Comparison of ENCODE assay signal across 8 cellular contexts in the genomic region with DNA sequence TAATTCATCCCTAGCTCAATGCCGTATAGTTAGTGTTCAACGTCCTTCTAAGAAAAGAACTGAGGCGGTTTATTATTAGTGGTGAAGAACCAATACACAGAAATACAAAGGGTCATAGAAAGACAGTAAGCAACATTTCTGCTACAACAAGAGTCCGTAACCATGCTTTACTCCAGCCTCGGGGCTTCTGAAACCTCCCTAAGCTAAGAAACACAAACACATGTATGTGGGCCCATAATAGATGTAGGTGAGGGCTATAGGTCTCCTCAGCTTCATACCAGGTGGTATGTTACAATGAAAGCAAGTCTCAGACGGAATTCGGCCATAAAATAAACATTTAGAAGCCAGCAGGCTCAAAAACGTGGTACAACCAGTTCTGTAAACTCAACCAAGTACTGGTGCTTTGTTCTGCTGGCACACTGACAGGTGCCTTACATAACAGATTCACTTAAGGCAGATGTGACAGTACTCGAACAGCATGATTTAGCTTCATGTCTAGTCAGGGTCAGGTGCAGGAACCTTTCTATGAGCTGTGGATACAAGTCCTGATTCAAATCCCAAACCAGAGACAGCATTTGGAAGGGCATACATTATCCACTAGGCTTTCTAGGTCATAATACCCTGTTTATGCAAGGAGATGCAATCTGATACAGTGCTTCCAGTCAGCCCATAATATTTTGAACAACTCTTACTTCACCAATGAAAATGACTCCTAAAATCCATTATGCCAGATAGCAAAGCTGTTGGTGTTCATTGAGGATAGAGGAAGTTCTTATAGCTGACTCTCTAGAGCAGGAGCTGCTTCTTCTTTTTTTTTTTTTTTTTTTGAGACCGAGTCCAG.
DNase-seq lines count a peak whose midpoint lies in the region; TF ChIP-seq lines count a peak whose summit lies in the region.

No MANE protein-coding gene starts in this region.

- DNase-seq in LNCaP clone FGC (ENCODE audit: low read depth) (peak; percentile 89), RPMI8226 (peak; percentile 71), right atrium auricular region (ENCODE audit: low spot score) (peak; percentile 59), stomach (peak; percentile 90), NCI-H128 (lab: John Stamatoyannopoulos, UW; ENCODE audit: unreplicated experiment) (no peak), occipital lobe (lab: John Stamatoyannopoulos, UW) (no peak)
- no peak for DNase-seq in activated CD4-positive, alpha-beta T cell treated with anti-CD3 and anti-CD28 coated beads for 4 hours
- DNase-seq in stimulated activated CD4-positive, alpha-beta T cell treated with anti-CD3 and anti-CD28 coated beads, Interleukin-4, amount 100 ng/mL, for 4 hours: no peak

- H3K9me3 ChIP-seq in right atrium auricular region: no peaks in the 10 kb centered on the region
- H3K9me3 ChIP-seq in stomach: no peaks in the 10 kb centered on the region

- TF ChIP-seq POLR2A in stomach (IDR thresholded peaks at IDR 0.05): no peak

- H3K36me3 ChIP-seq in right atrium auricular region (no peaks in the 10 kb centered on the region), stomach (no peaks in the 10 kb centered on the region)

- H3K27me3 ChIP-seq in right atrium auricular region (no peaks in the 10 kb centered on the region), stomach (no peaks in the 10 kb centered on the region)

- intact Hi-C loops in stomach (cut with DNase I; ENCODE audit: low total_unique reads): no loop called here

- H3K4me1 ChIP-seq in right atrium auricular region: peaks cover 0 to 14% of the 10 kb centered on the region in 2 donors
- peaks cover 40 to 86% (median 44%) of the 10 kb centered on the region in 4 donors for H3K4me1 ChIP-seq in stomach

- H3K27ac ChIP-seq in right atrium auricular region (peak overlapping the region; percentile 70 to 72), stomach (peak overlapping the region; percentile 77 to 92 (median 87))

- H3K4me3 ChIP-seq in LNCaP clone FGC (ENCODE audit: low read depth, low read length): no peak overlapping the region
- no peak overlapping the region for H3K4me3 ChIP-seq in right atrium auricular region
- no peak overlapping the region for H3K4me3 ChIP-seq in stomach

- no peak for TF ChIP-seq EP300 in stomach (IDR thresholded peaks at IDR 0.05)

- TF ChIP-seq CTCF in LNCaP clone FGC (IDR thresholded peaks at IDR 0.05; ENCODE audit: control insufficient read depth, extremely low read depth, insufficient read depth) (no peak), right atrium auricular region (IDR thresholded peaks at IDR 0.05) (no peak), stomach (IDR thresholded peaks at IDR 0.05) (no peak)

- 22 to 36% (median 25%) methylated on average over 9 to 10 of the region's 10 CpGs for WGBS in stomach, 5 donors

Comparison
In these comparisons a context has a peak if more than half of its experiments do, and no peak if none do; other contexts are left out.
1. DNase-seq: peak in LNCaP clone FGC (single experiment), RPMI8226 (single experiment), right atrium auricular region (single experiment) and stomach (single experiment); none in activated CD4-positive, alpha-beta T cell treated with anti-CD3 and anti-CD28 coated beads for 4 hours (0 of 2), stimulated activated CD4-positive, alpha-beta T cell treated with anti-CD3 and anti-CD28 coated beads, Interleukin-4, amount 100 ng/mL, for 4 hours (0 of 2), NCI-H128 (single experiment) and occipital lobe (single experiment).